In the genomic region with DNA sequence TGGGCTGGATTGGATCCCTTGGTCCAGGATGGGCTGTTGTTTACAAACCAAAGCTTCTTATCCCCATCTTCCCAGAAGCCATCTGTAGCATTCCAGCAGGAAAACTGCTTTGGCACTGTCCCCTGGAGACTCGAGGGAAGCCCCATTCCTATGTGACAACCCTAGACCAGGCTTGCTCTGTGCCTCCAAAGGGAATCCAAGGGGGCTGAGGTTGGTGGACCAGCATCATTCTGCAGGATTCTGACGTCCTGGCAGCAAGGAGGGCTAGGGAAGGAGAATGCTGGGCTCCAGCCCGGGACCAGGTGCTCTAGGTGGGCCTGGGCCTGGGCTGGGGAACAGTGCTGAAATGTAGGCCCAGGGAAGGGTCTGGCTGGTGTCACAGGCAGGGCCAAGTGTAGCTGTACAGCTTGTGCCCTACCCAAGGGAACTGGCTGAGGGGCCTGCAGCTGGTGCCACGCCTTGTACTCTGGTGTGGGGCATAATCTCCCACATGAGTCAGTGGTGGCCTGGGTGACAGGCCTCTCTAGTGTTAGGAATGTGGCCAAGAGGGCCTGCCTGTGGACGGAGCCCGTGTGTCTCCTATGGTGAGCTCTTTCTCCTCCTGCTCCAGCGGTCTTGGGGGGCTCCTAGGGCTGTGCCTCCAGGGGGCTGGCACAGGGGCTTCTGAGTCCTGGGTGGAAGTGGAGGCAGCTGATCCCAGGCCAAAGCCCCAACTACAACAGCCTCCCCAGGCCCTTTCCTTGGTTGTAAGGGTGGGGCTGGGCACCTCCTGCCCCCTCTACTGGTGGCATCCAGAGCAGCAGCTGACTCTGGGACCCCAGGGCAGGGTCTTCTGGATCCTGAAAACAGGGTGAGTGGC, we compare ENCODE assay signal across 8 cellular contexts. TPM values are rescaled to one million over a fixed set of nuclear protein-coding genes. Genes with fewer than 3 reads are reported as not detected.
DNase-seq lines count a peak whose midpoint lies in the region; ATAC-seq and TF ChIP-seq lines count a peak whose summit lies in the region.

No MANE protein-coding gene starts in this region.

- no peak for TF ChIP-seq EP300 in gastroesophageal sphincter (IDR thresholded peaks at IDR 0.05)

- H3K9me3 ChIP-seq in Peyer's patch: no peaks in the 10 kb centered on the region
- no peaks in the 10 kb centered on the region for H3K9me3 ChIP-seq in gastroesophageal sphincter
- no peaks in the 10 kb centered on the region for H3K9me3 ChIP-seq in skeletal muscle satellite cell (replicated peaks; ENCODE audit: low read length)

- WGBS in gastroesophageal sphincter (ENCODE audit: low coverage in 1 of 2), 2 donors: 60% methylated on average over 1 of the region's 7 CpGs; no CpG with 5 or more reads in 1 of the 2 donors
- 59 to 71% methylated on average over 5 to 7 of the region's 7 CpGs for WGBS in lower leg skin, 2 donors

- H3K4me3 ChIP-seq in GM12865 (ENCODE audit: low read depth, low read length) (no peak overlapping the region), Peyer's patch (no peak overlapping the region), gastroesophageal sphincter (no peak overlapping the region), skeletal muscle satellite cell (ENCODE audit: low read length) (peak overlapping the region; percentile 28), lower leg skin (ENCODE audit: low read depth, poor library complexity, severe bottlenecking) (no peak overlapping the region)

- peak; percentile 48 for ATAC-seq in gastroesophageal sphincter
- ATAC-seq in HG02970 (IDR thresholded peaks at IDR 0.05; ENCODE audit: low FRiP score, unreplicated experiment): no peak
- no peak for ATAC-seq in HG03045 (IDR thresholded peaks at IDR 0.05; ENCODE audit: unreplicated experiment)

- DNase-seq in GM12865 (ENCODE audit: low read depth) (no peak), Peyer's patch (peak in 2 of 3 donors; percentile 76 to 83), lower leg skin (ENCODE audit: low spot score in 2 of 2) (no peak)
- DNase-seq in activated effector memory CD4-positive, alpha-beta T cell treated with Interleukin-2 at 50 U/mL for 16 hours: no peak

- peak overlapping the region; percentile 72 for H3K9ac ChIP-seq in skeletal muscle satellite cell (ENCODE audit: low read depth, low read length)

- H3K27ac ChIP-seq in Peyer's patch (peak overlapping the region in 3 of 4 donors; percentile 28 to 53 (median 46)), gastroesophageal sphincter (peak overlapping the region in 3 of 4 donors; percentile 53 to 62 (median 54))

- H3K4me2 ChIP-seq in skeletal muscle satellite cell (ENCODE audit: low read length): peak overlapping the region; percentile 64

- H3K4me1 ChIP-seq in Peyer's patch (peaks cover 0 to 56% (median under 1%) of the 10 kb centered on the region in 4 donors), gastroesophageal sphincter (peaks cover 2 to 39% (median 20%) of the 10 kb centered on the region in 3 donors), skeletal muscle satellite cell (ENCODE audit: control insufficient read depth, insufficient read depth, low read length) (peaks cover 50% of the 10 kb centered on the region)

- intact Hi-C loops in lower leg skin (cut with DNase I; ENCODE audit: low total_unique reads): no loop called here

- TF ChIP-seq POLR2A in Peyer's patch (IDR thresholded peaks at IDR 0.05) (peak; percentile 13 to 64), gastroesophageal sphincter (IDR thresholded peaks at IDR 0.05) (no peak), lower leg skin (IDR thresholded peaks at IDR 0.05) (no peak)

- H3K27me3 ChIP-seq in Peyer's patch: no peaks in the 10 kb centered on the region
- no peaks in the 10 kb centered on the region for H3K27me3 ChIP-seq in gastroesophageal sphincter
- no peaks in the 10 kb centered on the region for H3K27me3 ChIP-seq in skeletal muscle satellite cell (ENCODE audit: control insufficient read depth, insufficient read depth, low read length)

- H3K36me3 ChIP-seq in Peyer's patch: no peaks in the 10 kb centered on the region
- H3K36me3 ChIP-seq in gastroesophageal sphincter: no peaks in the 10 kb centered on the region
- no peaks in the 10 kb centered on the region for H3K36me3 ChIP-seq in skeletal muscle satellite cell (ENCODE audit: insufficient read depth, low read length)

- TF ChIP-seq CTCF in GM12865 (IDR thresholded peaks at IDR 0.05; ENCODE audit: insufficient read depth, low read depth, low read length, missing control alignments): peak; percentile 65
- peak in 4 of 6 experiments; percentile 16 to 61 (median 42) for TF ChIP-seq CTCF in Peyer's patch (IDR thresholded peaks at IDR 0.05)
- peak in 1 of 4 experiments; percentile 26 for TF ChIP-seq CTCF in gastroesophageal sphincter (IDR thresholded peaks at IDR 0.05)
- TF ChIP-seq CTCF in lower leg skin (IDR thresholded peaks at IDR 0.05): no peak

RNA-seq across cellular contexts. Expression of gene TRIM8, which starts 25.2 kb away (rescaled TPM):
- 100 to 1,000 TPM in 3 of 4 donors, 10 to 100 TPM in 1; 88.3 to 154 (median 119) TPM for total RNA-seq in Peyer's patch
- total RNA-seq in gastroesophageal sphincter: 100 to 1,000 TPM in 3 of 4 donors, 10 to 100 TPM in 1; 96.7 to 171 (median 131) TPM
- total RNA-seq in skeletal muscle satellite cell (2012; rRNA removed): 62.9 and 69.2 TPM in 2 replicates
- total RNA-seq in lower leg skin: 100 to 1,000 TPM in 3 of 4 donors, 10 to 100 TPM in 1; 91.7 to 128 (median 106) TPM

RNA-seq across cellular contexts. Expression of gene ARL3, which starts 44.8 kb away (rescaled TPM):
- 1 to 10 TPM; 1.4 to 9.1 (median 2.4) TPM for total RNA-seq in Peyer's patch
- 1 to 10 TPM; 7.1 to 9.8 (median 9.1) TPM for total RNA-seq in gastroesophageal sphincter
- total RNA-seq in skeletal muscle satellite cell (2012; rRNA removed): 4.8 and 6.1 TPM in 2 replicates
- 1 to 10 TPM; 1.6 to 3.8 (median 3.2) TPM for total RNA-seq in lower leg skin

RNA-seq across cellular contexts. Expression of gene SFXN2, which starts 45.0 kb away (rescaled TPM):
- 10 to 100 TPM in 1 of 4 donors, 1 to 10 TPM in 3; 1.9 to 37.1 (median 8.0) TPM for total RNA-seq in Peyer's patch
- total RNA-seq in gastroesophageal sphincter: 1 to 10 TPM in 2 of 4 donors, under 1 TPM in 2; 0.45 to 3.2 (median 1.2) TPM
- total RNA-seq in skeletal muscle satellite cell (2012; rRNA removed): 4.4 and 4.6 TPM in 2 replicates
- total RNA-seq in lower leg skin: 1 to 10 TPM in 2 of 4 donors, under 1 TPM in 2; 0.46 to 4.7 (median 1.1) TPM

Comparison
In these comparisons a context has a peak if more than half of its experiments do, and no peak if none do; other contexts are left out.
1. DNase-seq: peak in Peyer's patch (2 of 3); none in GM12865 (single experiment), lower leg skin (0 of 2) and activated effector memory CD4-positive, alpha-beta T cell treated with Interleukin-2 at 50 U/mL for 16 hours (single experiment).
2. CTCF ChIP-seq: peak in GM12865 (single experiment) and Peyer's patch (4 of 6); none in lower leg skin (0 of 3).
3. POLR2A ChIP-seq: peak in Peyer's patch (2 of 2); none in gastroesophageal sphincter (0 of 2) and lower leg skin (0 of 2).